In genomic region chr4:109589119-109589518, GRCh38 we compare ENCODE assay signal across 15 cellular contexts. TPM values are rescaled to one million over a fixed set of nuclear protein-coding genes. Genes with fewer than 3 reads are reported as not detected.
A peak's percentile ranks its signal among the peaks of the same experiment; 100 is the strongest.
DNase-seq lines count a peak whose midpoint lies in the region; ATAC-seq and TF ChIP-seq lines count a peak whose summit lies in the region.
"Had no signal": no experiment of that assay in that cellular context is flagged by ENCODE, and none has a peak within 500 bp of the region (broad histone marks: within the 10 kb centered on the region; RNA-seq: fewer than 3 reads in every experiment).

No MANE protein-coding gene starts in this region.

- no peak for TF ChIP-seq POLR2A in stomach (IDR thresholded peaks at IDR 0.05)

- DNase-seq in Right ventricle myocardium superior (no peak), Right ventricle myocardium inferior (ENCODE audit: missing footprints) (no peak), epithelial cell of prostate (ENCODE audit: low read depth, low spot score) (peak; percentile 33), smooth muscle cell (lab: John Stamatoyannopoulos, UW; ENCODE audit: unreplicated experiment) (no peak), stomach (no peak), sciatic nerve (ENCODE audit: low spot score) (no peak), hypothalamus (lab: John Stamatoyannopoulos, UW) (no peak)
- DNase-seq: activated CD4-positive, alpha-beta T cell treated with anti-CD3 and anti-CD28 coated beads, Interleukin-2, amount 50 U/mL, for 1 hour; amniotic stem cell; effector memory CD4-positive, alpha-beta T cell; NCI-H2081 treated with DMSO at 0.1 percent for 48 hours; NCI-H510A; right lobe of liver had no signal

- H3F3A ChIP-seq in smooth muscle cell (ENCODE audit: low read depth): no peaks in the 10 kb centered on the region

- no peak overlapping the region for H3K27ac ChIP-seq in OCI-LY3 (ENCODE audit: low read length)
- H3K27ac ChIP-seq in epithelial cell of prostate: peak overlapping the region; percentile 47
- H3K27ac ChIP-seq in smooth muscle cell (ENCODE audit: low read depth): peak overlapping the region; percentile 22
- H3K27ac ChIP-seq in stomach: no peak overlapping the region
- H3K27ac ChIP-seq: right lobe of liver, SK-N-MC had no signal

- H4K20me1 ChIP-seq in OCI-LY3 (ENCODE audit: insufficient read depth, low read length) (0 out of 2 replicates have a peak, but pooled peaks cover 4% of the 10 kb centered on the region), smooth muscle cell (ENCODE audit: low read depth) (no peaks in the 10 kb centered on the region)

- no peak for TF ChIP-seq CTCF in OCI-LY3 (IDR thresholded peaks at IDR 0.05; ENCODE audit: low read depth, low read length)
- TF ChIP-seq CTCF in smooth muscle cell (IDR thresholded peaks at IDR 0.05; ENCODE audit: borderline replicate concordance, insufficient read depth, poor library complexity, severe bottlenecking): no peak
- no peak for TF ChIP-seq CTCF in stomach (IDR thresholded peaks at IDR 0.05)

- H3K9ac ChIP-seq in OCI-LY3 (ENCODE audit: low read length) (no peak overlapping the region), smooth muscle cell (ENCODE audit: low read depth) (no peak overlapping the region)

- WGBS in smooth muscle cell (ENCODE audit: low lambda C conversion rate): 47% methylated on average over 2 of the region's 2 CpGs
- 74 to 80% (median 76%) methylated on average over 2 of the region's 2 CpGs for WGBS in stomach, 5 donors

- H2AFZ ChIP-seq in OCI-LY3 (ENCODE audit: low read depth, low read length) (no peak overlapping the region), smooth muscle cell (ENCODE audit: low read depth) (no peak overlapping the region)

- H3K4me3 ChIP-seq in OCI-LY3 (ENCODE audit: low read length): no peak overlapping the region
- H3K4me3 ChIP-seq in smooth muscle cell: no peak overlapping the region
- no peak overlapping the region for H3K4me3 ChIP-seq in stomach
- H3K4me3 ChIP-seq: right lobe of liver, SK-N-MC had no signal

- H3K36me3 ChIP-seq in OCI-LY3 (replicated peaks; ENCODE audit: low read depth, low read length): no peaks in the 10 kb centered on the region
- H3K36me3 ChIP-seq in smooth muscle cell (ENCODE audit: low read depth): no peaks in the 10 kb centered on the region
- no peaks in the 10 kb centered on the region for H3K36me3 ChIP-seq in stomach
- H3K36me3 ChIP-seq: right lobe of liver had no signal

- H3K79me2 ChIP-seq in OCI-LY3 (ENCODE audit: low read length) (peaks cover 7% of the 10 kb centered on the region; the same call in 1 of the 2 replicates), smooth muscle cell (ENCODE audit: low read depth) (no peaks in the 10 kb centered on the region)

- H3K4me2 ChIP-seq in OCI-LY3 (ENCODE audit: low read length): peak overlapping the region; percentile 48; the same call in 1 of the 2 replicates
- H3K4me2 ChIP-seq in smooth muscle cell: peak overlapping the region; percentile 14

- TF ChIP-seq EP300 in stomach (IDR thresholded peaks at IDR 0.05): no peak

- H3K9me3 ChIP-seq in OCI-LY3 (ENCODE audit: insufficient read depth, low read length) (no peaks in the 10 kb centered on the region), smooth muscle cell (replicated peaks; ENCODE audit: low read depth) (no peaks in the 10 kb centered on the region), stomach (peaks cover 0 to 8% (median 3%) of the 10 kb centered on the region in 4 donors)
- H3K9me3 ChIP-seq: right lobe of liver had no signal

- ATAC-seq in Right ventricle myocardium superior (ENCODE audit: poor library complexity) (peak; percentile 27), Right ventricle myocardium inferior (no peak), sciatic nerve (no peak)
- ATAC-seq: right lobe of liver had no signal

- H3K27me3 ChIP-seq in OCI-LY3 (ENCODE audit: low read depth, low read length) (no peaks in the 10 kb centered on the region), smooth muscle cell (ENCODE audit: low read depth) (no peaks in the 10 kb centered on the region), stomach (no peaks in the 10 kb centered on the region)
- H3K27me3 ChIP-seq: right lobe of liver had no signal

- intact Hi-C loops in Right ventricle myocardium superior (cut with DNase I) (no loop called here), Right ventricle myocardium inferior (cut with DNase I) (no loop called here), stomach (cut with DNase I; ENCODE audit: low total_unique reads) (no loop called here), sciatic nerve (cut with DNase I) (no loop called here)

- peaks cover 19% of the 10 kb centered on the region for H3K4me1 ChIP-seq in OCI-LY3 (ENCODE audit: low read length)
- H3K4me1 ChIP-seq in smooth muscle cell (ENCODE audit: low read depth): no peaks in the 10 kb centered on the region
- H3K4me1 ChIP-seq in stomach: no peaks in the 10 kb centered on the region
- H3K4me1 ChIP-seq: right lobe of liver had no signal

RNA-seq across cellular contexts. Expression of gene MCUB, which starts 29.1 kb away (rescaled TPM):
- total RNA-seq in Right ventricle myocardium superior (3.4 TPM), Right ventricle myocardium inferior (5.1 TPM), smooth muscle cell (6.4 and 6.7 TPM in 2 replicates), stomach (10 to 100 TPM in 3 of 5 donors, 1 to 10 TPM in 1, under 1 TPM in 1; 0.89 to 37.4 (median 12.3) TPM), sciatic nerve (23.0 TPM)
- polyA plus RNA-seq in smooth muscle cell (2.6 and 9.8 TPM in 2 replicates), stomach (1 to 10 TPM; 4.2 to 7.9 (median 5.2) TPM)

Comparison
In these comparisons a context has a peak if more than half of its experiments do, and no peak if none do; other contexts are left out.
1. H3K27ac ChIP-seq: peak in epithelial cell of prostate (single experiment) and smooth muscle cell (single experiment); none in OCI-LY3 (single experiment) and stomach (0 of 5).